In the genomic region with DNA sequence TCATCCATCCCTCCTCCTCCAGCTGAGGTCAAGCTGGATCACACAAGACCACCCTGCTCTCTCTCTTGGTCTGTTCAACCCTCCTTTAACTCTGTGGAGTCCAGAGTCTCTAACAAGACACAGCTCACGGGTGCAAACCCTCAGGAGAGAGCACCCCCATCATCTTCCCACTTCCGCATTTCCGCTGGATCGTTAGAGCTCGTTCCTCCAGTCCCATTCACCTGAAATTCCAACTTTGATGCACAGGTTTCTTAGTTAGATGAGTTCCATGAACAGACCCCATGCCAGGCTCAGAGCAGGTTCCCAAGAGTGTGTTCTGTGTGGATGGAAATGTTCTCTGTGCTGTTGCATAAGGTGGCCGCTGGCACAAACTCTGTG, we compare ENCODE assay signal across 17 cellular contexts. TPM values are rescaled to one million over a fixed set of nuclear protein-coding genes. Genes with fewer than 3 reads are reported as not detected.
DNase-seq lines count a peak whose midpoint lies in the region; ATAC-seq and TF ChIP-seq lines count a peak whose summit lies in the region.
"Had no signal": no experiment of that assay in that cellular context is flagged by ENCODE, and none has a peak within 500 bp of the region (broad histone marks: within the 10 kb centered on the region; RNA-seq: fewer than 3 reads in every experiment).

No MANE protein-coding gene starts in this region.

- H3K36me3 ChIP-seq in BLaER1 (no peaks in the 10 kb centered on the region), KOPT-K1 (ENCODE audit: insufficient read depth, low read length) (no peaks in the 10 kb centered on the region)
- H3K36me3 ChIP-seq: BE2C had no signal

- H3K9me3 Mint-ChIP-seq in activated CD8-positive, alpha-beta T cell treated with anti-CD3 and anti-CD28 coated beads, Interleukin-2, amount 10 ng/mL, durations not matched to agents 7 days and 5 days (ENCODE audit: insufficient read depth), result no peaks in the 10 kb centered on the region
- H3K9me3 Mint-ChIP-seq in activated CD8-positive, alpha-beta T cell treated with anti-CD3 and anti-CD28 coated beads for 36 hours, result no peaks in the 10 kb centered on the region
- H3K9me3 Mint-ChIP-seq: CD8-positive, alpha-beta memory T cell had no signal

- POLR2A ChIA-PET in activated CD8-positive, alpha-beta T cell treated with anti-CD3 and anti-CD28 coated beads, Interleukin-2, amount 10 ng/mL, durations not matched to agents 7 days and 5 days (lab: Charles Lee), result no interaction called here
- POLR2A ChIA-PET in activated CD8-positive, alpha-beta T cell treated with anti-CD3 and anti-CD28 coated beads for 36 hours (lab: Charles Lee), result interaction anchor here (1.1 kb wide), 1 partner anchor 8 kb away, joined by 4 read pairs; no protein-coding TSS in a partner anchor

- H3K4me2 ChIP-seq in BLaER1, result peak overlapping the region; percentile 58

- H3K9me3 ChIP-seq in BLaER1 (peaks cover under 1% of the 10 kb centered on the region), KOPT-K1 (ENCODE audit: insufficient read depth, low read length, poor library complexity, severe bottlenecking) (no peaks in the 10 kb centered on the region)
- H3K9me3 ChIP-seq: BE2C, Caco-2 had no signal

- no peak for DNase-seq in activated CD8-positive, alpha-beta T cell treated with anti-CD3 and anti-CD28 coated beads, Interleukin-2, amount 10 ng/mL, durations not matched to agents 7 days and 5 days
- no peak for DNase-seq in activated CD8-positive, alpha-beta T cell treated with anti-CD3 and anti-CD28 coated beads for 36 hours
- DNase-seq in islet precursor cell (peak; percentile 29), UCSD-AML1 (lab: John Stamatoyannopoulos, UW; ENCODE audit: unreplicated experiment) (no peak)
- DNase-seq: BE2C; Caco-2; CD8-positive, alpha-beta memory T cell; H7; IMR-90; KBM-7 had no signal

- H3K4me1 ChIP-seq in BLaER1, result peaks cover 40% of the 10 kb centered on the region
- H3K4me1 ChIP-seq: BE2C, Caco-2 had no signal

- H3K36me3 Mint-ChIP-seq in activated CD8-positive, alpha-beta T cell treated with anti-CD3 and anti-CD28 coated beads, Interleukin-2, amount 10 ng/mL, durations not matched to agents 7 days and 5 days (ENCODE audit: low read depth), result peaks cover 7% of the 10 kb centered on the region
- H3K36me3 Mint-ChIP-seq in activated CD8-positive, alpha-beta T cell treated with anti-CD3 and anti-CD28 coated beads for 36 hours (ENCODE audit: low read depth), result no peaks in the 10 kb centered on the region
- H3K36me3 Mint-ChIP-seq: CD8-positive, alpha-beta memory T cell had no signal

- intact Hi-C loops in activated CD8-positive, alpha-beta T cell treated with anti-CD3 and anti-CD28 coated beads for 36 hours (cut with micrococcal nuclease), result no loop called here

- H3K4me1 Mint-ChIP-seq in activated CD8-positive, alpha-beta T cell treated with anti-CD3 and anti-CD28 coated beads, Interleukin-2, amount 10 ng/mL, durations not matched to agents 7 days and 5 days (ENCODE audit: low read depth), result peaks cover 55% of the 10 kb centered on the region
- H3K4me1 Mint-ChIP-seq in activated CD8-positive, alpha-beta T cell treated with anti-CD3 and anti-CD28 coated beads for 36 hours (ENCODE audit: low read depth), result peaks cover 31% of the 10 kb centered on the region

- TF ChIP-seq CTCF in activated CD8-positive, alpha-beta T cell treated with anti-CD3 and anti-CD28 coated beads for 36 hours (IDR thresholded peaks at IDR 0.05), result no peak

- CTCF ChIA-PET in activated CD8-positive, alpha-beta T cell treated with anti-CD3 and anti-CD28 coated beads, Interleukin-2, amount 10 ng/mL, durations not matched to agents 7 days and 5 days (lab: Charles Lee), result interaction anchor here (0.9 to 1.2 kb wide), 2 partner anchors 29 to 83 kb away, joined by 3 read pairs; no protein-coding TSS in a partner anchor
- CTCF ChIA-PET in activated CD8-positive, alpha-beta T cell treated with anti-CD3 and anti-CD28 coated beads for 36 hours (lab: Charles Lee), result interaction anchor here (1.0 to 1.7 kb wide), 3 partner anchors 28 to 439 kb away, joined by 3 to 4 read pairs (median 3); no protein-coding TSS in a partner anchor

- no peak overlapping the region for H3K4me3 ChIP-seq in BLaER1
- H3K4me3 ChIP-seq: GM23248 had no signal

- H3K27me3 ChIP-seq in BLaER1, result no peaks in the 10 kb centered on the region
- H3K27me3 ChIP-seq: BE2C had no signal

- H3K9ac ChIP-seq in BLaER1, result 0 out of 2 replicates have a peak overlapping the region, but pooled peaks have one; percentile 17
- H3K9ac ChIP-seq: GM23248 had no signal

- ATAC-seq in activated CD8-positive, alpha-beta T cell treated with anti-CD3 and anti-CD28 coated beads, Interleukin-2, amount 10 ng/mL, durations not matched to agents 7 days and 5 days, result no peak
- ATAC-seq in activated CD8-positive, alpha-beta T cell treated with anti-CD3 and anti-CD28 coated beads for 36 hours, result no peak
- ATAC-seq in HG03095 (IDR thresholded peaks at IDR 0.05; ENCODE audit: unreplicated experiment) (no peak), GM21576 (IDR thresholded peaks at IDR 0.05; ENCODE audit: unreplicated experiment) (no peak)

- H4K20me1 ChIP-seq in BLaER1, result no peaks in the 10 kb centered on the region

- H3K27me3 Mint-ChIP-seq in activated CD8-positive, alpha-beta T cell treated with anti-CD3 and anti-CD28 coated beads, Interleukin-2, amount 10 ng/mL, durations not matched to agents 7 days and 5 days (ENCODE audit: low read depth), result peaks cover 5% of the 10 kb centered on the region
- no peaks in the 10 kb centered on the region for H3K27me3 Mint-ChIP-seq in activated CD8-positive, alpha-beta T cell treated with anti-CD3 and anti-CD28 coated beads for 36 hours
- H3K27me3 Mint-ChIP-seq: CD8-positive, alpha-beta memory T cell had no signal

- H3K4me3 Mint-ChIP-seq in activated CD8-positive, alpha-beta T cell treated with anti-CD3 and anti-CD28 coated beads, Interleukin-2, amount 10 ng/mL, durations not matched to agents 7 days and 5 days, result no peak overlapping the region
- no peak overlapping the region for H3K4me3 Mint-ChIP-seq in activated CD8-positive, alpha-beta T cell treated with anti-CD3 and anti-CD28 coated beads for 36 hours
- H3K4me3 Mint-ChIP-seq: CD8-positive, alpha-beta memory T cell had no signal

- H3K27ac ChIP-seq in BLaER1 (peak overlapping the region; percentile 68), KOPT-K1 (ENCODE audit: low read depth, low read length, poor library complexity, severe bottlenecking) (peak overlapping the region; percentile 33)
- H3K27ac ChIP-seq: GM23248 had no signal

- peak overlapping the region; percentile 79 for H3K27ac Mint-ChIP-seq in activated CD8-positive, alpha-beta T cell treated with anti-CD3 and anti-CD28 coated beads, Interleukin-2, amount 10 ng/mL, durations not matched to agents 7 days and 5 days
- no peak overlapping the region for H3K27ac Mint-ChIP-seq in activated CD8-positive, alpha-beta T cell treated with anti-CD3 and anti-CD28 coated beads for 36 hours

RNA-seq across cellular contexts. Expression of a gene that starts 44.5 kb away (rescaled TPM):
- 1 to 10 TPM; 8.9 to 9.7 TPM for total RNA-seq in activated CD8-positive, alpha-beta T cell treated with anti-CD3 and anti-CD28 coated beads, Interleukin-2, amount 10 ng/mL, durations not matched to agents 7 days and 5 days
- total RNA-seq in activated CD8-positive, alpha-beta T cell treated with anti-CD3 and anti-CD28 coated beads for 36 hours, result 1 to 10 TPM; 3.6 to 4.7 TPM
- total RNA-seq: Caco-2, G401, H7, HT-29 had no signal

RNA-seq across cellular contexts. Expression of a gene that starts 49.2 kb away (rescaled TPM):
- total RNA-seq in activated CD8-positive, alpha-beta T cell treated with anti-CD3 and anti-CD28 coated beads, Interleukin-2, amount 10 ng/mL, durations not matched to agents 7 days and 5 days, result 10 to 100 TPM; 29.2 to 33.5 TPM
- 10 to 100 TPM; 11.1 to 11.4 TPM for total RNA-seq in activated CD8-positive, alpha-beta T cell treated with anti-CD3 and anti-CD28 coated beads for 36 hours
- total RNA-seq: G401, H7 had no signal
